Comparison of ENCODE assay signal across 16 cellular contexts in genomic region chr7:110877086-110877485, GRCh38.
"Had no signal": no experiment of that assay in that cellular context is flagged by ENCODE, and none has a peak within 500 bp of the region (broad histone marks: within the 10 kb centered on the region; RNA-seq: fewer than 3 reads in every experiment).

No MANE protein-coding gene starts in this region.

- H3K4me3 ChIP-seq: cardiac muscle cell, esophagus squamous epithelium, lung, prostate gland, thoracic aorta had no signal

- ATAC-seq: naive thymus-derived CD8-positive, alpha-beta T cell; sciatic nerve had no signal

- DNase-seq: activated CD4-positive, alpha-beta T cell treated with anti-CD3 and anti-CD28 coated beads, Interleukin-2, amount 50 U/mL, for 48 hours; activated CD4-positive, CD25-positive, alpha-beta regulatory T cell treated with anti-CD3 and anti-CD28 coated beads, Interleukin-2, amount 50 U/mL, for 72 hours; activated gamma-delta T cell; activated naive CD8-positive, alpha-beta T cell treated with anti-CD3 and anti-CD28 coated beads, Interleukin-2, amount 10 ng/mL, durations not matched to agents 7 days and 5 days; activated T-cell treated with anti-CD3 and anti-CD28 coated beads, Interleukin-2, amount 50 U/mL, for 48 hours; aorta; esophagus squamous epithelium; naive thymus-derived CD8-positive, alpha-beta T cell; stimulated activated CD4-positive, alpha-beta T cell treated with anti-CD3 and anti-CD28 coated beads, Interleukin-12 subunit alpha, Interleukin-12 subunit beta, amount 100 ng/mL, for 4 hours; stimulated activated CD4-positive, alpha-beta T cell treated with anti-CD3 and anti-CD28 coated beads, Interleukin-4, amount 100 ng/mL, for 1 hour; stimulated activated CD8-positive, alpha-beta memory T cell treated with anti-CD3 and anti-CD28 coated beads, Interleukin-4, amount 100 ng/mL, for 48 hours had no signal
